In genomic region chr3:111143-112069, GRCh38 we compare ENCODE assay signal across 14 cellular contexts.
A peak's percentile ranks its signal among the peaks of the same experiment; 100 is the strongest.
DNase-seq lines count a peak whose midpoint lies in the region; ATAC-seq and TF ChIP-seq lines count a peak whose summit lies in the region.
"Had no signal": no experiment of that assay in that cellular context is flagged by ENCODE, and none has a peak within 500 bp of the region (broad histone marks: within the 10 kb centered on the region; RNA-seq: fewer than 3 reads in every experiment).

No MANE protein-coding gene starts in this region.

- H3K36me3 ChIP-seq in OCI-LY1 (ENCODE audit: insufficient read depth, low read length) (no peaks in the 10 kb centered on the region), heart right ventricle (no peaks in the 10 kb centered on the region)
- H3K36me3 ChIP-seq: cardiac muscle cell had no signal

- H3K9me3 Mint-ChIP-seq in stimulated activated effector memory CD8-positive, alpha-beta T cell treated with anti-CD3 and anti-CD28 coated beads, Interleukin-12 subunit alpha, Interleukin-12 subunit beta, amount 100 ng/mL, for 72 hours = peaks cover 3% of the 10 kb centered on the region

- H3K4me3 ChIP-seq in OCI-LY1 (ENCODE audit: low read depth, low read length, poor library complexity, severe bottlenecking) (peak overlapping the region; percentile 50), heart right ventricle (no peak overlapping the region)
- H3K4me3 ChIP-seq: cardiac muscle cell, GM23248 had no signal

- H3K27ac ChIP-seq in OCI-LY1 (ENCODE audit: low read depth, low read length, poor library complexity, severe bottlenecking) = peak overlapping the region; percentile 76
- no peak overlapping the region for H3K27ac ChIP-seq in heart right ventricle
- H3K27ac ChIP-seq: C4-2B, cardiac muscle cell, GM23248, parathyroid adenoma had no signal

- no peaks in the 10 kb centered on the region for H4K20me1 ChIP-seq in OCI-LY1 (ENCODE audit: insufficient read depth, low read length)

- no peaks in the 10 kb centered on the region for H3K4me1 Mint-ChIP-seq in stimulated activated effector memory CD8-positive, alpha-beta T cell treated with anti-CD3 and anti-CD28 coated beads, Interleukin-12 subunit alpha, Interleukin-12 subunit beta, amount 100 ng/mL, for 72 hours
- H3K4me1 Mint-ChIP-seq: activated CD4-positive, alpha-beta T cell treated with anti-CD3 and anti-CD28 coated beads for 36 hours had no signal

- no peaks in the 10 kb centered on the region for H3F3A ChIP-seq in OCI-LY1 (ENCODE audit: insufficient read depth, low read length)

- H2AFZ ChIP-seq in OCI-LY1 (ENCODE audit: low read length) = 0 out of 2 replicates have a peak overlapping the region, but pooled peaks have one; percentile 10
- H2AFZ ChIP-seq: GM23248, parathyroid adenoma had no signal

- no peak for TF ChIP-seq CTCF in GM13977 (IDR thresholded peaks at IDR 0.05; ENCODE audit: extremely low read depth, insufficient read depth, missing control alignments)
- TF ChIP-seq CTCF in OCI-LY1 (IDR thresholded peaks at IDR 0.05; ENCODE audit: low read length) = peak; percentile 15; the same call in 1 of the 2 replicates
- TF ChIP-seq CTCF in heart right ventricle (IDR thresholded peaks at IDR 0.05) = no peak

- H3K27me3 ChIP-seq in OCI-LY1 (ENCODE audit: insufficient read depth, low read length) (no peaks in the 10 kb centered on the region), heart right ventricle (no peaks in the 10 kb centered on the region)
- H3K27me3 ChIP-seq: cardiac muscle cell had no signal

- DNase-seq in GM13977 (ENCODE audit: low spot score) (peak; percentile 2), AG08396 (ENCODE audit: low spot score) (no peak), heart right ventricle (no peak), SK-N-DZ (ENCODE audit: low spot score) (no peak)
- DNase-seq in stimulated activated effector memory CD8-positive, alpha-beta T cell treated with anti-CD3 and anti-CD28 coated beads, Interleukin-12 subunit alpha, Interleukin-12 subunit beta, amount 100 ng/mL, for 72 hours (ENCODE audit: low spot score in 2 of 2) = no peak
- DNase-seq: activated CD4-positive, alpha-beta T cell treated with anti-CD3 and anti-CD28 coated beads for 36 hours; GM23248; NCI-H446 treated with DMSO at 0.1 percent for 48 hours had no signal

- no peaks in the 10 kb centered on the region for H3K9me2 ChIP-seq in OCI-LY1 (ENCODE audit: low read depth, low read length)

- peak overlapping the region; percentile 69 for H3K4me2 ChIP-seq in OCI-LY1 (ENCODE audit: low read length)

- peaks cover 54% of the 10 kb centered on the region for H3K4me1 ChIP-seq in OCI-LY1 (ENCODE audit: insufficient read depth, low read length, severe bottlenecking)
- H3K4me1 ChIP-seq in heart right ventricle = peaks cover 0 to 4% (median 0%) of the 10 kb centered on the region in 9 donors
- H3K4me1 ChIP-seq: parathyroid adenoma had no signal

- ATAC-seq in GM21515 (IDR thresholded peaks at IDR 0.05; ENCODE audit: unreplicated experiment) (peak; percentile 72), HG03457 (IDR thresholded peaks at IDR 0.05; ENCODE audit: unreplicated experiment) (peak; percentile 79), heart right ventricle (no peak)
- ATAC-seq in stimulated activated effector memory CD8-positive, alpha-beta T cell treated with anti-CD3 and anti-CD28 coated beads, Interleukin-12 subunit alpha, Interleukin-12 subunit beta, amount 100 ng/mL, for 72 hours = no peak
- ATAC-seq: activated CD4-positive, alpha-beta T cell treated with anti-CD3 and anti-CD28 coated beads for 36 hours had no signal

- intact Hi-C loops in heart right ventricle (cut with DNase I) = no loop called here

- peak overlapping the region; percentile 34 for H3K9ac ChIP-seq in OCI-LY1 (ENCODE audit: low read length)
- H3K9ac ChIP-seq: GM23248, parathyroid adenoma had no signal

- H3K4me3 Mint-ChIP-seq in stimulated activated effector memory CD8-positive, alpha-beta T cell treated with anti-CD3 and anti-CD28 coated beads, Interleukin-12 subunit alpha, Interleukin-12 subunit beta, amount 100 ng/mL, for 72 hours = no peak overlapping the region
- H3K4me3 Mint-ChIP-seq: activated CD4-positive, alpha-beta T cell treated with anti-CD3 and anti-CD28 coated beads for 36 hours had no signal

- in situ Hi-C loops in GM13977 (cut with MboI; ENCODE audit: low pct_unique_long_range_greater_than_20kb, low sequenced_read_pairs, unreplicated experiment) = no loop called here

- no peak overlapping the region for H3K27ac Mint-ChIP-seq in stimulated activated effector memory CD8-positive, alpha-beta T cell treated with anti-CD3 and anti-CD28 coated beads, Interleukin-12 subunit alpha, Interleukin-12 subunit beta, amount 100 ng/mL, for 72 hours
- H3K27ac Mint-ChIP-seq: activated CD4-positive, alpha-beta T cell treated with anti-CD3 and anti-CD28 coated beads for 36 hours had no signal

- WGBS in heart right ventricle, 2 donors = 82 to 85% methylated on average over 8 of the region's 8 CpGs

- H3K36me3 Mint-ChIP-seq in stimulated activated effector memory CD8-positive, alpha-beta T cell treated with anti-CD3 and anti-CD28 coated beads, Interleukin-12 subunit alpha, Interleukin-12 subunit beta, amount 100 ng/mL, for 72 hours = no peaks in the 10 kb centered on the region

- H3K79me2 ChIP-seq in OCI-LY1 (ENCODE audit: insufficient read depth, low read length) = no peaks in the 10 kb centered on the region
- H3K79me2 ChIP-seq: parathyroid adenoma had no signal

- H3K9me3 ChIP-seq in OCI-LY1 (ENCODE audit: low read length) (no peaks in the 10 kb centered on the region), heart right ventricle (peaks cover 0 to 4% (median 0%) of the 10 kb centered on the region in 11 donors)

Comparison
In these comparisons a context has a peak if more than half of its experiments do, and no peak if none do; other contexts are left out.
1. ATAC-seq: peak in GM21515 (single experiment) and HG03457 (single experiment); none in stimulated activated effector memory CD8-positive, alpha-beta T cell treated with anti-CD3 and anti-CD28 coated beads, Interleukin-12 subunit alpha, Interleukin-12 subunit beta, amount 100 ng/mL, for 72 hours (single experiment) and heart right ventricle (0 of 8).